Comparison of ENCODE assay signal across 8 cellular contexts in the genomic region with DNA sequence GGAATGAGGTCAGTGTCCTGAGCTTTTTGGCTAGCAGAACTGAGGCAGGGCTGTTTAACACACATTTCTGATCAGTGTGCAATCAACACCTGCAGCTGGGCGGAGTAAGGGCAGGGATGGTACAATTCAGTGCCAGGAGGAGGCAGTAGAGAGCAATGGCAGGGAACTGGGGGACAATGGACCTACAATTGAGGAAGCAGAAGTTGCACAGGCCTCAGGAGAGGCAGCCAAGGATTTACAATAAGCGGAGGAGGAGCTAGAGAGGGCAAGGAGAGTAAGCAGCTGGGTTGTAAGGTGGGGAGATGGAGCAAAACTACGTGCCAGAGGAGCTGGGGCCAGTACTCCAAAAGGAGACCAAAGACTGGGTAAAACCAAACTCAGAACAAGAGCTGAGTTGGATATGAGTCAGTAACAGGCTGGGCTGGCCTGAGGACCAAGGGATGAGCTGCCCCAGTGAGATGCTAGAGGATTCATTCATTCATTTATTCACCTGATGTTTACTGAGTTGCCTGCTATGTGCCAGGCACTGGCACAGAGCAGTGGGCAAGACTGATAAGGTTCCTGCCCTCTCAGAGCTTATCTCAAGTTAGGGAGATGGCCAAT. TPM values are rescaled to one million over a fixed set of nuclear protein-coding genes. Genes with fewer than 3 reads are reported as not detected.
DNase-seq lines count a peak whose midpoint lies in the region; ATAC-seq, FAIRE-seq and TF ChIP-seq lines count a peak whose summit lies in the region.

No MANE protein-coding gene starts in this region.

- no peak overlapping the region for H2AFZ ChIP-seq in H1 (ENCODE audit: low read length)

- DNase-seq in NCI-H748 (lab: John Stamatoyannopoulos, UW; ENCODE audit: unreplicated experiment), result peak; percentile 15
- DNase-seq in NCI-H748 treated with DMSO at 0.1 percent for 48 hours (lab: John Stamatoyannopoulos, UW), result no peak
- peak; percentile 61 for DNase-seq in KG1 (lab: John Stamatoyannopoulos, UW)
- peak; percentile 47 for DNase-seq in activated B cell treated with CpG ODN at 0.5 μM for 24 hours
- DNase-seq in H1 (ENCODE audit: low read depth in 1 of 2, low spot score in 2 of 2), result peak in 1 of 2 experiments; percentile 88
- peak; percentile 76 for DNase-seq in naive B cell
- DNase-seq in vagina (ENCODE audit: extremely low spot score in 2 of 2), result no peak

- ATAC-seq in activated B cell treated with CpG ODN at 0.5 μM for 24 hours (ENCODE audit: low read depth) (peak; percentile 86), naive B cell (ENCODE audit: low read depth in 2 of 2) (peak; percentile 86 to 88), HG03378 (IDR thresholded peaks at IDR 0.05; ENCODE audit: unreplicated experiment) (no peak)

- no peak for TF ChIP-seq POLR2A in H1 (IDR thresholded peaks at IDR 0.05; ENCODE audit: control extremely low read depth in 1 of 2, low read depth in 2 of 2, low read length in 2 of 2)
- no peak for TF ChIP-seq POLR2A in vagina (IDR thresholded peaks at IDR 0.05)

- H3K27ac Mint-ChIP-seq in activated B cell treated with CpG ODN at 0.5 μM for 24 hours (peak overlapping the region; percentile 47), naive B cell (peak overlapping the region in 4 of 6 donors; percentile 41 to 87 (median 78))

- H3K79me2 ChIP-seq in H1 (ENCODE audit: control insufficient read depth in 1 of 2, insufficient read depth in 2 of 2, low read length in 2 of 2), result no peaks in the 10 kb centered on the region

- H3K56ac ChIP-seq in H1 (replicated peaks; ENCODE audit: insufficient read length, low read depth, low read length), result no peak overlapping the region

- no peak overlapping the region for H3K4me3 Mint-ChIP-seq in activated B cell treated with CpG ODN at 0.5 μM for 24 hours
- H3K4me3 Mint-ChIP-seq in naive B cell, result no peak overlapping the region

- TF ChIP-seq CTCF in activated B cell treated with CpG ODN at 0.5 μM for 24 hours (IDR thresholded peaks at IDR 0.05) (peak; percentile 78), H1 (IDR thresholded peaks at IDR 0.05; ENCODE audit: control extremely low read depth in 1 of 3, insufficient read depth in 1 of 3, low read depth in 1 of 3, low read length in 3 of 3) (peak; percentile 88 to 97 (median 90)), vagina (IDR thresholded peaks at IDR 0.05) (peak in 1 of 3 experiments; percentile 48)

- POLR2A ChIA-PET in activated B cell treated with CpG ODN at 0.5 μM for 24 hours (lab: Charles Lee), result interaction anchor here (0.7 to 4.0 kb wide), 11 partner anchors 10 to 380 kb away, joined by 3 to 44 read pairs (median 18); a partner anchor contains a TSS
- POLR2A ChIA-PET in H1 (lab: Charles Lee; ENCODE audit: partially characterized antibody), result interaction anchor here (0.8 to 1.8 kb wide), 6 partner anchors 10 to 23 kb away, joined by 3 to 8 read pairs (median 5); a partner anchor contains a TSS

- H3K23me2 ChIP-seq in H1 (ENCODE audit: low read depth, low read length), result no peaks in the 10 kb centered on the region

- peaks cover 37% of the 10 kb centered on the region for H3K36me3 Mint-ChIP-seq in activated B cell treated with CpG ODN at 0.5 μM for 24 hours (ENCODE audit: low read depth)
- peaks cover 0 to 4% of the 10 kb centered on the region in 2 donors for H3K36me3 Mint-ChIP-seq in naive B cell

- H2BK12ac ChIP-seq in H1 (ENCODE audit: low read depth, low read length), result no peak overlapping the region

- H3K4me1 ChIP-seq in H1 (replicated peaks in 1 of 4; ENCODE audit: control insufficient read depth in 3 of 4, insufficient read depth in 4 of 4, low read length in 3 of 4) (peaks cover 0 to 1% (median 0%) of the 10 kb centered on the region in 4 experiments; a peak in 2 of 7 replicates), vagina (no peaks in the 10 kb centered on the region)

- peaks cover 25% of the 10 kb centered on the region for H3K4me1 Mint-ChIP-seq in activated B cell treated with CpG ODN at 0.5 μM for 24 hours
- peaks cover 23 to 35% (median 27%) of the 10 kb centered on the region in 3 donors for H3K4me1 Mint-ChIP-seq in naive B cell

- H4K5ac ChIP-seq in H1 (ENCODE audit: insufficient read length, low read depth, low read length), result no peak overlapping the region

- no peak overlapping the region for H3K4ac ChIP-seq in H1 (replicated peaks; ENCODE audit: insufficient read length, low read depth, low read length)

- H3K27ac ChIP-seq in H1 (ENCODE audit: low read depth, low read length) (no peak overlapping the region), vagina (no peak overlapping the region)

- intact Hi-C loops in activated B cell treated with CpG ODN at 0.5 μM for 24 hours (cut with micrococcal nuclease) (loop anchor here (1.0 kb wide), 1 partner anchor 14 kb away; a partner anchor contains a TSS), vagina (cut with DNase I) (no loop called here)

- peak; percentile 90 for FAIRE-seq in H1 (lab: Jason Lieb, UNC)

- TF ChIP-seq EP300 in H1 (IDR thresholded peaks at IDR 0.05; ENCODE audit: borderline replicate concordance in 1 of 2, low read depth in 2 of 2, low read length in 2 of 2), result no peak

- no peak overlapping the region for H3K4me3 ChIP-seq in H1 (ENCODE audit: extremely low read depth in 1 of 4, insufficient read depth in 2 of 4, low read depth in 3 of 4, low read length in 4 of 4)
- no peak overlapping the region for H3K4me3 ChIP-seq in vagina

- no peak overlapping the region for H3K14ac ChIP-seq in H1 (ENCODE audit: insufficient read length)

- H4K91ac ChIP-seq in H1 (replicated peaks; ENCODE audit: insufficient read length, low read length), result no peak overlapping the region

- no peak overlapping the region for H3K9ac ChIP-seq in H1 (replicated peaks in 1 of 4; ENCODE audit: extremely low read depth in 1 of 4, low read depth in 3 of 4, low read length in 3 of 4)

- H3K27me3 ChIP-seq in H1 (replicated peaks in 1 of 4; ENCODE audit: control insufficient read depth in 3 of 4, extremely low read depth in 1 of 4, insufficient read depth in 3 of 4, low read length in 3 of 4) (no peaks in the 10 kb centered on the region), vagina (no peaks in the 10 kb centered on the region)

- H3K9me3 ChIP-seq in H1 (ENCODE audit: insufficient read depth in 2 of 2, low read depth in 1 of 2, low read length in 1 of 2), result no peaks in the 10 kb centered on the region
- no peaks in the 10 kb centered on the region for H3K9me3 ChIP-seq in vagina

- H4K20me1 ChIP-seq in H1 (replicated peaks in 1 of 2; ENCODE audit: control insufficient read depth in 1 of 2, insufficient read depth in 2 of 2, low read length in 2 of 2), result no peaks in the 10 kb centered on the region

- CTCF ChIA-PET in activated B cell treated with CpG ODN at 0.5 μM for 24 hours (lab: Charles Lee), result interaction anchor here (0.7 to 5.6 kb wide), 32 partner anchors 9 to 582 kb away, joined by 3 to 188 read pairs (median 5); a partner anchor contains a TSS
- CTCF ChIA-PET in H1 (lab: Charles Lee; ENCODE audit: partially characterized antibody), result interaction anchor here (0.6 to 6.5 kb wide), 42 partner anchors 8 to 580 kb away, joined by 3 to 99 read pairs (median 5); a partner anchor contains a TSS

- H2BK15ac ChIP-seq in H1 (ENCODE audit: low read length), result no peak overlapping the region; the same call in 1 of the 2 replicates

- H3K27me3 Mint-ChIP-seq in activated B cell treated with CpG ODN at 0.5 μM for 24 hours, result no peaks in the 10 kb centered on the region
- H3K27me3 Mint-ChIP-seq in naive B cell, result no peaks in the 10 kb centered on the region

- peaks cover 0 to 4% (median 1%) of the 10 kb centered on the region in 4 experiments; a peak in 3 of 8 replicates for H3K36me3 ChIP-seq in H1 (ENCODE audit: control insufficient read depth in 2 of 4, insufficient read depth in 4 of 4, low read length in 3 of 4)
- H3K36me3 ChIP-seq in vagina, result peaks cover 0 to 36% of the 10 kb centered on the region in 2 donors

- no peak overlapping the region for H3K4me2 ChIP-seq in H1 (ENCODE audit: insufficient read depth in 1 of 2, low read depth in 2 of 2, low read length in 2 of 2)

- H3K23ac ChIP-seq in H1 (ENCODE audit: insufficient read length), result no peak overlapping the region

- H3K9me3 Mint-ChIP-seq in activated B cell treated with CpG ODN at 0.5 μM for 24 hours (no peaks in the 10 kb centered on the region), naive B cell (no peaks in the 10 kb centered on the region)

- 53% methylated on average over 3 of the region's 3 CpGs; no CpG with 5 or more reads in 1 of the 2 experiments for WGBS in H1 (ENCODE audit: extremely low coverage in 1 of 2, insufficient coverage in 1 of 2, insufficient read length in 1 of 2, insufficient replicate concordance in 2 of 2, low coverage in 1 of 2, low lambda C conversion rate in 2 of 2, missing lambda C conversion rate in 1 of 2), 2 experiments

- no peak overlapping the region for H2BK5ac ChIP-seq in H1 (ENCODE audit: low read depth, low read length)

- H3K79me1 ChIP-seq in H1 (ENCODE audit: low read depth, low read length), result no peaks in the 10 kb centered on the region

- no peak overlapping the region for H2BK120ac ChIP-seq in H1 (replicated peaks; ENCODE audit: low read depth, low read length)

- no peak overlapping the region for H2AK5ac ChIP-seq in H1 (ENCODE audit: low read depth, low read length)

- no peak overlapping the region for H3K18ac ChIP-seq in H1 (ENCODE audit: extremely low read depth, low read length)

- TF ChIP-seq RAD21 in H1 (IDR thresholded peaks at IDR 0.05 in 1 of 2, conservative IDR thresholded peaks at IDR 0.05 in 1 of 2; ENCODE audit: low read depth in 2 of 2, low read length in 2 of 2), result peak; percentile 68 to 76

- H4K8ac ChIP-seq in H1 (ENCODE audit: extremely low read depth, insufficient read depth, low read length), result no peak overlapping the region

- H2BK20ac ChIP-seq in H1 (ENCODE audit: low read length), result no peak overlapping the region

RNA-seq across cellular contexts. Expression of a gene that starts 10.4 kb away (rescaled TPM):
- total RNA-seq in activated B cell treated with CpG ODN at 0.5 μM for 24 hours, result 15.9 and 16.4 TPM in 2 replicates
- total RNA-seq in H1 (2021; fragmentation: NEBNext Ultra II Directional; extraction: Animal tissue kit (Norgen Biotek cat#: 25700)), result 26.0 and 29.9 TPM in 2 replicates
- polyA plus RNA-seq in H1 (2011; rRNA removed), result 33.9 and 36.1 TPM in 2 replicates
- 44.1 TPM for polyA plus RNA-seq in H1 (2011; cell fraction: cytosol; rRNA removed)
- 49.2 TPM for polyA plus RNA-seq in H1 (2011; cell fraction: nucleus; rRNA removed)
- polyA plus RNA-seq in H1 (2012, experiment 1 of 2), result 19.7 to 30.9 TPM (median 30.0 TPM) in 4 replicates
- 31.2 TPM for polyA plus RNA-seq in H1 (2012, experiment 2 of 2)
- 34.2 TPM for polyA plus RNA-seq in H1 (2013, experiment 1 of 2)
- polyA plus RNA-seq in H1 (2013, experiment 2 of 2), result 33.2 TPM
- 12.4 and 16.0 TPM in 2 replicates for polyA minus RNA-seq in H1 (2011; rRNA and poly(A)+ RNA removed)
- polyA minus RNA-seq in H1 (2011; cell fraction: cytosol; rRNA and poly(A)+ RNA removed), result 6.8 TPM
- polyA minus RNA-seq in H1 (2011; cell fraction: nucleus; rRNA and poly(A)+ RNA removed), result 15.4 TPM
- polyA plus RNA-seq in naive B cell (ENCODE audit: low read depth in 6 of 6), result 1 to 10 TPM in 5 of 6 donors, not detected in 1; 3.8 to 7.9 (median 4.3) TPM
- total RNA-seq in vagina, result 12.3 TPM

RNA-seq across cellular contexts. Expression of a gene that starts 14.3 kb away (rescaled TPM):
- total RNA-seq in activated B cell treated with CpG ODN at 0.5 μM for 24 hours (21.0 and 30.7 TPM in 2 replicates), vagina (25.3 TPM)
- 13.7 and 15.6 TPM in 2 replicates for total RNA-seq in H1 (2021; fragmentation: NEBNext Ultra II Directional; extraction: Animal tissue kit (Norgen Biotek cat#: 25700))
- polyA plus RNA-seq in H1 (2011; rRNA removed) (19.5 and 24.3 TPM in 2 replicates), naive B cell (ENCODE audit: low read depth in 6 of 6) (10 to 100 TPM; 16.0 to 42.2 (median 27.7) TPM)
- polyA plus RNA-seq in H1 (2011; cell fraction: cytosol; rRNA removed), result 29.3 TPM
- 24.5 TPM for polyA plus RNA-seq in H1 (2011; cell fraction: nucleus; rRNA removed)
- polyA plus RNA-seq in H1 (2012, experiment 1 of 2), result 13.8 to 24.3 TPM (median 19.2 TPM) in 4 replicates
- 14.1 TPM for polyA plus RNA-seq in H1 (2012, experiment 2 of 2)
- polyA plus RNA-seq in H1 (2013, experiment 1 of 2), result 11.2 TPM
- 9.9 TPM for polyA plus RNA-seq in H1 (2013, experiment 2 of 2)
- polyA minus RNA-seq in H1 (2011; rRNA and poly(A)+ RNA removed), result 15.8 and 24.2 TPM in 2 replicates
- 10.4 TPM for polyA minus RNA-seq in H1 (2011; cell fraction: cytosol; rRNA and poly(A)+ RNA removed)
- 11.8 TPM for polyA minus RNA-seq in H1 (2011; cell fraction: nucleus; rRNA and poly(A)+ RNA removed)

RNA-seq across cellular contexts. Expression of a gene that starts 20.0 kb away (rescaled TPM):
- total RNA-seq in activated B cell treated with CpG ODN at 0.5 μM for 24 hours (75.8 and 81.6 TPM in 2 replicates), vagina (56.2 TPM)
- total RNA-seq in H1 (2021; fragmentation: NEBNext Ultra II Directional; extraction: Animal tissue kit (Norgen Biotek cat#: 25700)), result 138 and 152 TPM in 2 replicates
- polyA plus RNA-seq in H1 (2011; rRNA removed) (211 and 231 TPM in 2 replicates), naive B cell (ENCODE audit: low read depth in 6 of 6) (10 to 100 TPM; 45.3 to 77.4 (median 67.3) TPM)
- polyA plus RNA-seq in H1 (2011; cell fraction: cytosol; rRNA removed), result 199 TPM
- 248 TPM for polyA plus RNA-seq in H1 (2011; cell fraction: nucleus; rRNA removed)
- polyA plus RNA-seq in H1 (2012, experiment 1 of 2), result 137 to 167 TPM (median 164 TPM) in 4 replicates
- 182 TPM for polyA plus RNA-seq in H1 (2012, experiment 2 of 2)
- polyA plus RNA-seq in H1 (2013, experiment 1 of 2), result 108 TPM
- polyA plus RNA-seq in H1 (2013, experiment 2 of 2), result 112 TPM
- 85.0 and 94.2 TPM in 2 replicates for polyA minus RNA-seq in H1 (2011; rRNA and poly(A)+ RNA removed)
- polyA minus RNA-seq in H1 (2011; cell fraction: cytosol; rRNA and poly(A)+ RNA removed), result 102 TPM
- 48.5 TPM for polyA minus RNA-seq in H1 (2011; cell fraction: nucleus; rRNA and poly(A)+ RNA removed)

RNA-seq across cellular contexts. Expression of a gene that starts 32.7 kb away (rescaled TPM):
- 58.7 and 63.3 TPM in 2 replicates for total RNA-seq in activated B cell treated with CpG ODN at 0.5 μM for 24 hours
- total RNA-seq in H1 (2021; fragmentation: NEBNext Ultra II Directional; extraction: Animal tissue kit (Norgen Biotek cat#: 25700)), result 65.0 and 68.8 TPM in 2 replicates
- polyA plus RNA-seq in H1 (2011; rRNA removed), result 50.4 and 67.4 TPM in 2 replicates
- polyA plus RNA-seq in H1 (2011; cell fraction: cytosol; rRNA removed), result 74.7 TPM
- 24.3 TPM for polyA plus RNA-seq in H1 (2011; cell fraction: nucleus; rRNA removed)
- 58.6 to 81.9 TPM (median 63.5 TPM) in 4 replicates for polyA plus RNA-seq in H1 (2012, experiment 1 of 2)
- polyA plus RNA-seq in H1 (2012, experiment 2 of 2), result 36.7 TPM
- polyA plus RNA-seq in H1 (2013, experiment 1 of 2), result 29.8 TPM
- polyA plus RNA-seq in H1 (2013, experiment 2 of 2), result 29.8 TPM
- polyA minus RNA-seq in H1 (2011; rRNA and poly(A)+ RNA removed), result 18.5 and 21.2 TPM in 2 replicates
- polyA minus RNA-seq in H1 (2011; cell fraction: cytosol; rRNA and poly(A)+ RNA removed), result 20.4 TPM
- polyA minus RNA-seq in H1 (2011; cell fraction: nucleus; rRNA and poly(A)+ RNA removed), result 16.2 TPM
- polyA plus RNA-seq in naive B cell (ENCODE audit: low read depth in 6 of 6), result 100 to 1,000 TPM in 2 of 6 donors, 10 to 100 TPM in 4; 64.4 to 110 (median 89.0) TPM
- 63.6 TPM for total RNA-seq in vagina

RNA-seq across cellular contexts. Expression of a gene that starts 57.2 kb away (rescaled TPM):
- total RNA-seq in activated B cell treated with CpG ODN at 0.5 μM for 24 hours (9.5 and 10.7 TPM in 2 replicates), vagina (10.6 TPM)
- total RNA-seq in H1 (2021; fragmentation: NEBNext Ultra II Directional; extraction: Animal tissue kit (Norgen Biotek cat#: 25700)), result 6.4 and 7.1 TPM in 2 replicates
- polyA plus RNA-seq in H1 (2011; rRNA removed) (4.0 and 5.9 TPM in 2 replicates), naive B cell (ENCODE audit: low read depth in 6 of 6) (1 to 10 TPM; 3.2 to 9.6 (median 7.2) TPM)
- 5.9 TPM for polyA plus RNA-seq in H1 (2011; cell fraction: cytosol; rRNA removed)
- 3.7 TPM for polyA plus RNA-seq in H1 (2011; cell fraction: nucleus; rRNA removed)
- polyA plus RNA-seq in H1 (2012, experiment 1 of 2), result 5.5 to 6.1 TPM (median 6.1 TPM) in 4 replicates
- polyA plus RNA-seq in H1 (2012, experiment 2 of 2), result 2.1 TPM
- 8.6 TPM for polyA plus RNA-seq in H1 (2013, experiment 1 of 2)
- 9.7 TPM for polyA plus RNA-seq in H1 (2013, experiment 2 of 2)
- polyA minus RNA-seq in H1 (2011; rRNA and poly(A)+ RNA removed), result 4.9 and 5.0 TPM in 2 replicates
- polyA minus RNA-seq in H1 (2011; cell fraction: cytosol; rRNA and poly(A)+ RNA removed), result 2.5 TPM
- polyA minus RNA-seq in H1 (2011; cell fraction: nucleus; rRNA and poly(A)+ RNA removed), result 3.3 TPM

Comparison
In these comparisons a context has a peak if more than half of its experiments do, and no peak if none do; other contexts are left out.
1. DNase-seq: peak in NCI-H748 (single experiment), KG1 (single experiment), activated B cell treated with CpG ODN at 0.5 μM for 24 hours (single experiment) and naive B cell (single experiment); none in NCI-H748 treated with DMSO at 0.1 percent for 48 hours (single experiment) and vagina (0 of 2).